ENCODE assay signal across 1 cellular context in genomic region chr19:50835785-50836542, GRCh38.
TF ChIP-seq lines count a peak whose summit lies in the region.

No MANE protein-coding gene starts in this region.

TF ChIP-seq in HepG2, 621 proteins besides CTCF, POLR2A, EP300 and RAD21 (continued from another document and continues in another):
- TF ChIP-seq ZNF407 (CRISPR knock-in tag; IDR thresholded peaks at IDR 0.05; ENCODE audit: not compliant biosample characterization) (no peak), SRF (IDR thresholded peaks at IDR 0.05; ENCODE audit: low read depth, low read length) (no peak), ZNF44 (CRISPR knock-in tag; IDR thresholded peaks at IDR 0.05) (no peak), SALL2 (CRISPR knock-in tag; IDR thresholded peaks at IDR 0.05) (no peak), ZNF816 (CRISPR knock-in tag; IDR thresholded peaks at IDR 0.05; ENCODE audit: borderline replicate concordance) (no peak), RORA (CRISPR knock-in tag; IDR thresholded peaks at IDR 0.05) (no peak), THYN1 (CRISPR knock-in tag; IDR thresholded peaks at IDR 0.05; ENCODE audit: borderline replicate concordance, low read depth) (no peak), GABPA (IDR thresholded peaks at IDR 0.05; ENCODE audit: low read depth, low read length) (no peak), GABPA (CRISPR knock-in tag; IDR thresholded peaks at IDR 0.05; ENCODE audit: low read depth) (no peak), REL (CRISPR knock-in tag; conservative IDR thresholded peaks at IDR 0.05) (no peak), SPEN (CRISPR knock-in tag; IDR thresholded peaks at IDR 0.05; ENCODE audit: low read depth) (peak; percentile 58), ZBTB42 (CRISPR knock-in tag; IDR thresholded peaks at IDR 0.05) (no peak), RAD51 (IDR thresholded peaks at IDR 0.05; ENCODE audit: borderline replicate concordance) (no peak), GTF2F1 (IDR thresholded peaks at IDR 0.05; ENCODE audit: low read length) (no peak), SMAD9 (CRISPR knock-in tag; IDR thresholded peaks at IDR 0.05) (no peak), CCDC6 (CRISPR knock-in tag; IDR thresholded peaks at IDR 0.05) (peak; percentile 47; the same call in 1 of the 2 replicates), KAT8 (CRISPR knock-in tag; IDR thresholded peaks at IDR 0.05) (no peak), ZNF883 (CRISPR knock-in tag; IDR thresholded peaks at IDR 0.05; ENCODE audit: not compliant biosample characterization) (no peak), ATF6 (CRISPR knock-in tag; conservative IDR thresholded peaks at IDR 0.05) (no peak), PPARG (CRISPR knock-in tag; conservative IDR thresholded peaks at IDR 0.05) (no peak), HBP1 (CRISPR knock-in tag; IDR thresholded peaks at IDR 0.05; ENCODE audit: low read depth) (0 out of 2 replicates have a peak, but pooled peaks have one; percentile 35), CSRNP1 (CRISPR knock-in tag; IDR thresholded peaks at IDR 0.05) (no peak), HNRNPLL (IDR thresholded peaks at IDR 0.05; ENCODE audit: low read depth, low read length, poor library complexity, severe bottlenecking) (peak; percentile 39), TFE3 (CRISPR knock-in tag; IDR thresholded peaks at IDR 0.05) (no peak), TAF15 (IDR thresholded peaks at IDR 0.05; ENCODE audit: low read depth, low read length, poor library complexity, severe bottlenecking) (no peak), ZNF674 (CRISPR knock-in tag; IDR thresholded peaks at IDR 0.05; ENCODE audit: low read depth) (no peak), GABPB1 (CRISPR knock-in tag; IDR thresholded peaks at IDR 0.05) (peak; percentile 60), NR2F1 (CRISPR knock-in tag; IDR thresholded peaks at IDR 0.05) (no peak), MBNL3 (CRISPR knock-in tag; conservative IDR thresholded peaks at IDR 0.05) (no peak), ARID2 (CRISPR knock-in tag; IDR thresholded peaks at IDR 0.05; ENCODE audit: borderline replicate concordance) (no peak), MAF1 (CRISPR knock-in tag; IDR thresholded peaks at IDR 0.05; ENCODE audit: borderline replicate concordance) (no peak), CEBPB (IDR thresholded peaks at IDR 0.05; ENCODE audit: borderline replicate concordance, low read depth, low read length) (no peak), ZNF546 (CRISPR knock-in tag; conservative IDR thresholded peaks at IDR 0.05) (no peak), REST (IDR thresholded peaks at IDR 0.05; ENCODE audit: borderline replicate concordance in 1 of 2, low read depth in 1 of 2, low read length in 2 of 2) (no peak), ZNF724P (CRISPR knock-in tag; IDR thresholded peaks at IDR 0.05; ENCODE audit: borderline replicate concordance) (no peak), E2F1 (CRISPR knock-in tag; IDR thresholded peaks at IDR 0.05) (no peak), ZFX (CRISPR knock-in tag; IDR thresholded peaks at IDR 0.05; ENCODE audit: low read depth) (peak; percentile 59; the same call in 1 of the 2 replicates), ZMYM2 (CRISPR knock-in tag; IDR thresholded peaks at IDR 0.05) (no peak), ZBTB26 (CRISPR knock-in tag; IDR thresholded peaks at IDR 0.05; ENCODE audit: borderline replicate concordance) (no peak), ZNF75D (CRISPR knock-in tag; IDR thresholded peaks at IDR 0.05; ENCODE audit: borderline replicate concordance) (no peak), ZNF282 (IDR thresholded peaks at IDR 0.05; ENCODE audit: partially characterized antibody) (no peak)
